8 cellular contexts compared by ENCODE assay signal in the genomic region with DNA sequence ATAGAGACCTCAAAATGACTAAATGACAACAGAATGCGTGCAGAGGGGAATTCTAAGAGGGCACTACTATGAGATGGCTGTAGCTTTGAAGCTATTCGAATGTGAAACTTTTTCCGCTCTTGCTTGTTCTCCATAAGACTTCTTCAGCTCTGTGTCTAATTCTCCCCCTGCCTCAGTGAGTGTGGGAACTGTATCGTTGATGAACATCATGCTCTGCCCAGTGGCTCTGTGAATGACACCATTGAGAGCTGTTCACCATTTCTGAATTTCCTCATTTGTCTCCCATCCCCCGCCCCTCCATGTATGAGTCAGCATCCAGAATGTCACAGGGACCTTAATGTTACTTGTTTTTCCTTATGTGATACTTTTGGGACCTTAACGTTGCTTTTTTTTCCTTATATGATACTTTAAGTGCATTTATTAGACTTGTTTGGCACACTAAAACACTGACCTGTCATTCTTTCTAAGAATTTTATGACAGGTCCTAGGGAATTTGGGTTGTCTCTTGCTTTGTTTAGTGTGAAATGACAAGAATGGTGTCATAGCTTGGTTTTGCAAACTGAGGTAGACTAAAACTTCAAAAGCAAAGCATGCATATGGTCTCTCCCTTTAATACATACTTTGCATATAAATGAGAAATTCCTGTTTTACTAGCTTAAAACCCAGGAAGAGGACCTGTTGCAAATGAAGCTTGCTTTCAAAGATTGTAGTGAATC.
A peak's percentile ranks its signal among the peaks of the same experiment; 100 is the strongest.
DNase-seq lines count a peak whose midpoint lies in the region; ATAC-seq lines count a peak whose summit lies in the region.

No MANE protein-coding gene starts in this region.

- peaks cover 4% of the 10 kb centered on the region for H3K9me3 Mint-ChIP-seq in activated CD4-positive, alpha-beta T cell treated with anti-CD3 and anti-CD28 coated beads, Interleukin-2, amount 10 ng/mL, durations not matched to agents 7 days and 5 days

- no peak overlapping the region for H3K4me3 Mint-ChIP-seq in activated CD4-positive, alpha-beta T cell treated with anti-CD3 and anti-CD28 coated beads, Interleukin-2, amount 10 ng/mL, durations not matched to agents 7 days and 5 days

- DNase-seq in ACHN (peak; percentile 56), globus pallidus (ENCODE audit: low spot score) (peak; percentile 89), pons (ENCODE audit: low spot score) (peak; percentile 95), NCI-H524 (lab: John Stamatoyannopoulos, UW) (no peak), NCI-H748 (lab: John Stamatoyannopoulos, UW; ENCODE audit: unreplicated experiment) (no peak)
- DNase-seq in activated CD4-positive, alpha-beta T cell treated with anti-CD3 and anti-CD28 coated beads, Interleukin-2, amount 10 ng/mL, durations not matched to agents 7 days and 5 days = peak; percentile 21

- H3K4me1 Mint-ChIP-seq in activated CD4-positive, alpha-beta T cell treated with anti-CD3 and anti-CD28 coated beads, Interleukin-2, amount 10 ng/mL, durations not matched to agents 7 days and 5 days = peaks cover 47% of the 10 kb centered on the region

- POLR2A ChIA-PET in activated CD4-positive, alpha-beta T cell treated with anti-CD3 and anti-CD28 coated beads, Interleukin-2, amount 10 ng/mL, durations not matched to agents 7 days and 5 days (lab: Charles Lee) = no interaction called here

- no peaks in the 10 kb centered on the region for H3K27me3 Mint-ChIP-seq in activated CD4-positive, alpha-beta T cell treated with anti-CD3 and anti-CD28 coated beads, Interleukin-2, amount 10 ng/mL, durations not matched to agents 7 days and 5 days

- in situ Hi-C loops in ACHN (cut with HindIII; ENCODE audit: low pct_ligation_motif_present, low pct_unique_long_range_greater_than_20kb, low sequenced_read_pairs) = no loop called here

- H3K36me3 Mint-ChIP-seq in activated CD4-positive, alpha-beta T cell treated with anti-CD3 and anti-CD28 coated beads, Interleukin-2, amount 10 ng/mL, durations not matched to agents 7 days and 5 days (ENCODE audit: low read depth) = peaks cover 14% of the 10 kb centered on the region

- ATAC-seq in GM18909 (IDR thresholded peaks at IDR 0.05; ENCODE audit: poor library complexity, unreplicated experiment) = peak; percentile 40
- ATAC-seq in HG03520 (IDR thresholded peaks at IDR 0.05; ENCODE audit: unreplicated experiment) = peak; percentile 39

- CTCF ChIA-PET in activated CD4-positive, alpha-beta T cell treated with anti-CD3 and anti-CD28 coated beads, Interleukin-2, amount 10 ng/mL, durations not matched to agents 7 days and 5 days (lab: Charles Lee) = interaction anchor here (0.7 to 1.8 kb wide), 10 partner anchors 8 to 104 kb away, joined by 3 to 9 read pairs (median 4); no protein-coding TSS in a partner anchor

- peak overlapping the region; percentile 74 for H3K27ac Mint-ChIP-seq in activated CD4-positive, alpha-beta T cell treated with anti-CD3 and anti-CD28 coated beads, Interleukin-2, amount 10 ng/mL, durations not matched to agents 7 days and 5 days

Comparison
In these comparisons a context has a peak if more than half of its experiments do, and no peak if none do; other contexts are left out.
1. DNase-seq: peak in ACHN (single experiment), activated CD4-positive, alpha-beta T cell treated with anti-CD3 and anti-CD28 coated beads, Interleukin-2, amount 10 ng/mL, durations not matched to agents 7 days and 5 days (single experiment), globus pallidus (single experiment) and pons (single experiment); none in NCI-H524 (0 of 2) and NCI-H748 (single experiment).